ENCODE assay signal across 1 cellular context in the genomic region with DNA sequence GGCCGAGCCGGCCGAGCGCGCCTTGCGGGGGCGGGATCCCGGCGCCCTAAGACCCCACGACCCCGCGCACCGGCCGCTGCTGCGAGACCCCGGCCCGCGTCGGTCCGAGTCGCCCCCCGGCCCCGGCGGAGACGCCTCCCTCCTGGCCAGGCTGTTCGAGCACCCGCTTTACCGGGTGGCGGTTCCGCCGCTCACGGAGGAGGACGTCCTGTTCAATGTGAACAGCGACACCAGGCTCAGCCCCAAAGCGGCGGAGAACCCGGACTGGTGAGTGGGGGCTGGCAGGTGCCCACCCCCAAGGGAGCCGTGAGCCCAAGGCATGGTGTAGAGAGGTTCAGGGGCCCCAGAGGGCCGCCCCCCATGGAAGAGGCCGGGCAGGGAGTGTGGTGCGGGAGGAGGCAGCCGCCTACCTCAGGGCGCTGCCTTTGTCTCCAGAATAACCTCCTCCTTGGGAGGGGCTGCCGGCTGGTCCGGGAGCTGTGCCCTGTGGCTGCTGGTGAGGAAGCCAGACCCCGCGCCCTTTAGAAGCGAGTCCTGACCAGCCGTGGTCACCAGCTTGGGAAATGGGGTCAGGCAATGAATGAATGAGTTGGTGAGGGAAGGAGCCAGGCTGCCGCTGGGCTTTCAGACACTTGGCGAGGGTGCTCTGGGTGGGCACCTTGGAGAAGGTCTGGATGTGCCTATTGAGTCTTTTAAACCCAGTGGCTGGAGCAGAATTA.
TF ChIP-seq lines count a peak whose summit lies in the region.

No MANE protein-coding gene starts in this region.

TF ChIP-seq in PFSK-1, 5 proteins besides CTCF, POLR2A, EP300 and RAD21 (continued from another document):
- TF ChIP-seq, protein P1, sequence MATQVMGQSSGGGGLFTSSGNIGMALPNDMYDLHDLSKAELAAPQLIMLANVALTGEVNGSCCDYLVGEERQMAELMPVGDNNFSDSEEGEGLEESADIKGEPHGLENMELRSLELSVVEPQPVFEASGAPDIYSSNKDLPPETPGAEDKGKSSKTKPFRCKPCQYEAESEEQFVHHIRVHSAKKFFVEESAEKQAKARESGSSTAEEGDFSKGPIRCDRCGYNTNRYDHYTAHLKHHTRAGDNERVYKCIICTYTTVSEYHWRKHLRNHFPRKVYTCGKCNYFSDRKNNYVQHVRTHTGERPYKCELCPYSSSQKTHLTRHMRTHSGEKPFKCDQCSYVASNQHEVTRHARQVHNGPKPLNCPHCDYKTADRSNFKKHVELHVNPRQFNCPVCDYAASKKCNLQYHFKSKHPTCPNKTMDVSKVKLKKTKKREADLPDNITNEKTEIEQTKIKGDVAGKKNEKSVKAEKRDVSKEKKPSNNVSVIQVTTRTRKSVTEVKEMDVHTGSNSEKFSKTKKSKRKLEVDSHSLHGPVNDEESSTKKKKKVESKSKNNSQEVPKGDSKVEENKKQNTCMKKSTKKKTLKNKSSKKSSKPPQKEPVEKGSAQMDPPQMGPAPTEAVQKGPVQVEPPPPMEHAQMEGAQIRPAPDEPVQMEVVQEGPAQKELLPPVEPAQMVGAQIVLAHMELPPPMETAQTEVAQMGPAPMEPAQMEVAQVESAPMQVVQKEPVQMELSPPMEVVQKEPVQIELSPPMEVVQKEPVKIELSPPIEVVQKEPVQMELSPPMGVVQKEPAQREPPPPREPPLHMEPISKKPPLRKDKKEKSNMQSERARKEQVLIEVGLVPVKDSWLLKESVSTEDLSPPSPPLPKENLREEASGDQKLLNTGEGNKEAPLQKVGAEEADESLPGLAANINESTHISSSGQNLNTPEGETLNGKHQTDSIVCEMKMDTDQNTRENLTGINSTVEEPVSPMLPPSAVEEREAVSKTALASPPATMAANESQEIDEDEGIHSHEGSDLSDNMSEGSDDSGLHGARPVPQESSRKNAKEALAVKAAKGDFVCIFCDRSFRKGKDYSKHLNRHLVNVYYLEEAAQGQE (IDR thresholded peaks at IDR 0.05; ENCODE audit: insufficient read depth in 1 of 2, low read depth in 2 of 2, low read length in 2 of 2): no peak
- no peak for TF ChIP-seq POLR2AphosphoS5 (IDR thresholded peaks at IDR 0.05; ENCODE audit: low read depth, low read length)
- no peak for TF ChIP-seq TAF1 (IDR thresholded peaks at IDR 0.05; ENCODE audit: borderline replicate concordance, insufficient read depth, low read length)
- TF ChIP-seq SIN3A (IDR thresholded peaks at IDR 0.05; ENCODE audit: borderline replicate concordance, insufficient read depth, low read length): 0 out of 2 replicates have a peak, but pooled peaks have one; percentile 14
